Comparison of ENCODE assay signal across 1 cellular context in the genomic region with DNA sequence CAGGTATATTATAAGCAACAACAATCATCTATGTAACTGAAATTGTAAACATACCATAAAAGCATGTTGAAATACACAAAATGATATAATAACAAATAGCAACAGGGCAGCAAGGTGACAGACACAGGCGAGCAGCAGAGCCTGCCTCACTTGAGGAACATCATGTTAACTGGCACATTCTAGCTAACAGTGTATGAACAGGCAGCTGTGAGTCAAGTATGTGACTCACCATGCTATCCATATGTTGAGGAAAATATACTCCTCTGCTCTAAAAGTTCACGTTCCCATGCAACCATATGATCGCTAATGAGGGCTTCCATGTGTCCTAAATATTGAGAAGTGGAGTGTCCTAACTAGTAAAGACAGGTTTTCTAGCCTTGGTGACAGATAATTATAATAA.
TF ChIP-seq lines count a peak whose summit lies in the region.

No MANE protein-coding gene starts in this region.

TF ChIP-seq in GM23338, 12 proteins besides CTCF, POLR2A, EP300 and RAD21 (continued from another document):
- TF ChIP-seq, protein P1, sequence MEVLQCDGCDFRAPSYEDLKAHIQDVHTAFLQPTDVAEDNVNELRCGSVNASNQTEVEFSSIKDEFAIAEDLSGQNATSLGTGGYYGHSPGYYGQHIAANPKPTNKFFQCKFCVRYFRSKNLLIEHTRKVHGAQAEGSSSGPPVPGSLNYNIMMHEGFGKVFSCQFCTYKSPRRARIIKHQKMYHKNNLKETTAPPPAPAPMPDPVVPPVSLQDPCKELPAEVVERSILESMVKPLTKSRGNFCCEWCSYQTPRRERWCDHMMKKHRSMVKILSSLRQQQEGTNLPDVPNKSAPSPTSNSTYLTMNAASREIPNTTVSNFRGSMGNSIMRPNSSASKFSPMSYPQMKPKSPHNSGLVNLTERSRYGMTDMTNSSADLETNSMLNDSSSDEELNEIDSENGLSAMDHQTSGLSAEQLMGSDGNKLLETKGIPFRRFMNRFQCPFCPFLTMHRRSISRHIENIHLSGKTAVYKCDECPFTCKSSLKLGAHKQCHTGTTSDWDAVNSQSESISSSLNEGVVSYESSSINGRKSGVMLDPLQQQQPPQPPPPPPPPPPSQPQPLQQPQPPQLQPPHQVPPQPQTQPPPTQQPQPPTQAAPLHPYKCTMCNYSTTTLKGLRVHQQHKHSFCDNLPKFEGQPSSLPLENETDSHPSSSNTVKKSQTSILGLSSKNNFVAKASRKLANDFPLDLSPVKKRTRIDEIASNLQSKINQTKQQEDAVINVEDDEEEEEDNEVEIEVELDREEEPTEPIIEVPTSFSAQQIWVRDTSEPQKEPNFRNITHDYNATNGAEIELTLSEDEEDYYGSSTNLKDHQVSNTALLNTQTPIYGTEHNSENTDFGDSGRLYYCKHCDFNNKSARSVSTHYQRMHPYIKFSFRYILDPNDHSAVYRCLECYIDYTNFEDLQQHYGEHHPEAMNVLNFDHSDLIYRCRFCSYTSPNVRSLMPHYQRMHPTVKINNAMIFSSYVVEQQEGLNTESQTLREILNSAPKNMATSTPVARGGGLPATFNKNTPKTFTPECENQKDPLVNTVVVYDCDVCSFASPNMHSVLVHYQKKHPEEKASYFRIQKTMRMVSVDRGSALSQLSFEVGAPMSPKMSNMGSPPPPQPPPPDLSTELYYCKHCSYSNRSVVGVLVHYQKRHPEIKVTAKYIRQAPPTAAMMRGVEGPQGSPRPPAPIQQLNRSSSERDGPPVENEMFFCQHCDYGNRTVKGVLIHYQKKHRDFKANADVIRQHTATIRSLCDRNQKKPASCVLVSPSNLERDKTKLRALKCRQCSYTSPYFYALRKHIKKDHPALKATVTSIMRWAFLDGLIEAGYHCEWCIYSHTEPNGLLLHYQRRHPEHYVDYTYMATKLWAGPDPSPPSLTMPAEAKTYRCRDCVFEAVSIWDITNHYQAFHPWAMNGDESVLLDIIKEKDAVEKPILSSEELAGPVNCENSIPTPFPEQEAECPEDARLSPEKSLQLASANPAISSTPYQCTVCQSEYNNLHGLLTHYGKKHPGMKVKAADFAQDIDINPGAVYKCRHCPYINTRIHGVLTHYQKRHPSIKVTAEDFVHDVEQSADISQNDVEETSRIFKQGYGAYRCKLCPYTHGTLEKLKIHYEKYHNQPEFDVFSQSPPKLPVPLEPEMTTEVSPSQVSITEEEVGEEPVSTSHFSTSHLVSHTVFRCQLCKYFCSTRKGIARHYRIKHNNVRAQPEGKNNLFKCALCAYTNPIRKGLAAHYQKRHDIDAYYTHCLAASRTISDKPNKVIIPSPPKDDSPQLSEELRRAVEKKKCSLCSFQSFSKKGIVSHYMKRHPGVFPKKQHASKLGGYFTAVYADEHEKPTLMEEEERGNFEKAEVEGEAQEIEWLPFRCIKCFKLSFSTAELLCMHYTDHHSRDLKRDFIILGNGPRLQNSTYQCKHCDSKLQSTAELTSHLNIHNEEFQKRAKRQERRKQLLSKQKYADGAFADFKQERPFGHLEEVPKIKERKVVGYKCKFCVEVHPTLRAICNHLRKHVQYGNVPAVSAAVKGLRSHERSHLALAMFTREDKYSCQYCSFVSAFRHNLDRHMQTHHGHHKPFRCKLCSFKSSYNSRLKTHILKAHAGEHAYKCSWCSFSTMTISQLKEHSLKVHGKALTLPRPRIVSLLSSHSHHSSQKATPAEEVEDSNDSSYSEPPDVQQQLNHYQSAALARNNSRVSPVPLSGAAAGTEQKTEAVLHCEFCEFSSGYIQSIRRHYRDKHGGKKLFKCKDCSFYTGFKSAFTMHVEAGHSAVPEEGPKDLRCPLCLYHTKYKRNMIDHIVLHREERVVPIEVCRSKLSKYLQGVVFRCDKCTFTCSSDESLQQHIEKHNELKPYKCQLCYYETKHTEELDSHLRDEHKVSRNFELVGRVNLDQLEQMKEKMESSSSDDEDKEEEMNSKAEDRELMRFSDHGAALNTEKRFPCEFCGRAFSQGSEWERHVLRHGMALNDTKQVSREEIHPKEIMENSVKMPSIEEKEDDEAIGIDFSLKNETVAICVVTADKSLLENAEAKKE (CRISPR knock-in tag; IDR thresholded peaks at IDR 0.05) = no peak
- TF ChIP-seq, protein P2, sequence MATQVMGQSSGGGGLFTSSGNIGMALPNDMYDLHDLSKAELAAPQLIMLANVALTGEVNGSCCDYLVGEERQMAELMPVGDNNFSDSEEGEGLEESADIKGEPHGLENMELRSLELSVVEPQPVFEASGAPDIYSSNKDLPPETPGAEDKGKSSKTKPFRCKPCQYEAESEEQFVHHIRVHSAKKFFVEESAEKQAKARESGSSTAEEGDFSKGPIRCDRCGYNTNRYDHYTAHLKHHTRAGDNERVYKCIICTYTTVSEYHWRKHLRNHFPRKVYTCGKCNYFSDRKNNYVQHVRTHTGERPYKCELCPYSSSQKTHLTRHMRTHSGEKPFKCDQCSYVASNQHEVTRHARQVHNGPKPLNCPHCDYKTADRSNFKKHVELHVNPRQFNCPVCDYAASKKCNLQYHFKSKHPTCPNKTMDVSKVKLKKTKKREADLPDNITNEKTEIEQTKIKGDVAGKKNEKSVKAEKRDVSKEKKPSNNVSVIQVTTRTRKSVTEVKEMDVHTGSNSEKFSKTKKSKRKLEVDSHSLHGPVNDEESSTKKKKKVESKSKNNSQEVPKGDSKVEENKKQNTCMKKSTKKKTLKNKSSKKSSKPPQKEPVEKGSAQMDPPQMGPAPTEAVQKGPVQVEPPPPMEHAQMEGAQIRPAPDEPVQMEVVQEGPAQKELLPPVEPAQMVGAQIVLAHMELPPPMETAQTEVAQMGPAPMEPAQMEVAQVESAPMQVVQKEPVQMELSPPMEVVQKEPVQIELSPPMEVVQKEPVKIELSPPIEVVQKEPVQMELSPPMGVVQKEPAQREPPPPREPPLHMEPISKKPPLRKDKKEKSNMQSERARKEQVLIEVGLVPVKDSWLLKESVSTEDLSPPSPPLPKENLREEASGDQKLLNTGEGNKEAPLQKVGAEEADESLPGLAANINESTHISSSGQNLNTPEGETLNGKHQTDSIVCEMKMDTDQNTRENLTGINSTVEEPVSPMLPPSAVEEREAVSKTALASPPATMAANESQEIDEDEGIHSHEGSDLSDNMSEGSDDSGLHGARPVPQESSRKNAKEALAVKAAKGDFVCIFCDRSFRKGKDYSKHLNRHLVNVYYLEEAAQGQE (IDR thresholded peaks at IDR 0.05; ENCODE audit: unreplicated experiment) = no peak
- TF ChIP-seq, protein P3, sequence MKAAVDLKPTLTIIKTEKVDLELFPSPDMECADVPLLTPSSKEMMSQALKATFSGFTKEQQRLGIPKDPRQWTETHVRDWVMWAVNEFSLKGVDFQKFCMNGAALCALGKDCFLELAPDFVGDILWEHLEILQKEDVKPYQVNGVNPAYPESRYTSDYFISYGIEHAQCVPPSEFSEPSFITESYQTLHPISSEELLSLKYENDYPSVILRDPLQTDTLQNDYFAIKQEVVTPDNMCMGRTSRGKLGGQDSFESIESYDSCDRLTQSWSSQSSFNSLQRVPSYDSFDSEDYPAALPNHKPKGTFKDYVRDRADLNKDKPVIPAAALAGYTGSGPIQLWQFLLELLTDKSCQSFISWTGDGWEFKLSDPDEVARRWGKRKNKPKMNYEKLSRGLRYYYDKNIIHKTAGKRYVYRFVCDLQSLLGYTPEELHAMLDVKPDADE (IDR thresholded peaks at IDR 0.05) = no peak
- TF ChIP-seq CREB1 (CRISPR knock-in tag; IDR thresholded peaks at IDR 0.05; ENCODE audit: low read depth) (no peak), NANOG (IDR thresholded peaks at IDR 0.05; ENCODE audit: borderline replicate concordance) (no peak), ZNF114 (CRISPR knock-in tag; IDR thresholded peaks at IDR 0.05) (no peak), ZNF331 (CRISPR knock-in tag; IDR thresholded peaks at IDR 0.05; ENCODE audit: low read depth) (no peak), EZH2phosphoT487 (IDR thresholded peaks at IDR 0.05; ENCODE audit: unreplicated experiment) (no peak)
